18 cellular contexts compared by ENCODE assay signal in the genomic region with DNA sequence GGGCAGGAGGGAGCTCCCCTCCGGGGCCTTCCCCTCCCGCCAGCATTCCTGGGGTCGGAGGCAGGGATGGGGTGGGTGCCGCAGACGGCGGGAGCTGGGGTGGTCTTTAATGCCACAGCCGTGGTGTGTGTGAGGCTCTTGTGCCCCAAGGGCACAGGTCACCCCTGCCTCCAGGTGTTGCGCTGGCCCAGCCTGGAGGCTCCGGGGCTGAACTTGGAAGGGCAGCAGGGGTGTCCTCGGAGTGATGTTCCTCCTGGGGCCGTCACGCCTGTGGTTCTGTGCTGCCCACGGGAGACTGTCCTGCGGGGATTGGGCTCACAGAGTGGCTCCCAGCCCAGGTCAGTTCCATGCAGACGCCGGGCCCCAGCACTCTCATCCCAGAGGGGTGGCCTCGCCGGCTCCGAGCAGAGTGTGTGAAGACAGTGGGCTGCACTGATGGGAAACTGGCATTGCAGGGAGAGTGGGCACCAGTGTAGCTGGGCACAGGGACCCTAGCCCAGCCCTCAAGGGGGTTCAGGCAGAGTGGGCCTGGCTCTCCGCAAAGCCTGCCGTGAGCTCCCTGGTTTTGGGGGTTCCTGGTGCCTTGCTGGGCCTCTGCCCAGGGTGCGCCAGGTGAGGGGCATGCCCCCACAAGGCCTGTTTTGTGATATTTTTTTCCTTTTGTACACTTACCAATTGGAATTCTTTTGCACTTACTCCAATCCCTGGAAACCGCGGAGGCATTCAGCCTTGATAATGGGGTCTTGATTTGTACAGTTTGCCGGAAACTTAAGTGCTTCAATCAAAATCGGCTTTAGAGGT. TPM values are rescaled to one million over a fixed set of nuclear protein-coding genes. Genes with fewer than 3 reads are reported as not detected.
A peak's percentile ranks its signal among the peaks of the same experiment; 100 is the strongest.
DNase-seq lines count a peak whose midpoint lies in the region; ATAC-seq and TF ChIP-seq lines count a peak whose summit lies in the region.
"Had no signal": no experiment of that assay in that cellular context is flagged by ENCODE, and none has a peak within 500 bp of the region (broad histone marks: within the 10 kb centered on the region; RNA-seq: fewer than 3 reads in every experiment).

No MANE protein-coding gene starts in this region.

- H3K79me1 ChIP-seq in neuronal stem cell (ENCODE audit: low read depth, low read length): peaks cover 1% of the 10 kb centered on the region

- H3K36me3 ChIP-seq in DOHH2 (ENCODE audit: control insufficient read depth, low read length) (peaks cover 59% of the 10 kb centered on the region), neuronal stem cell (replicated peaks in 1 of 2; ENCODE audit: control insufficient read depth in 2 of 2, insufficient read depth in 2 of 2, low read length in 2 of 2) (no peaks in the 10 kb centered on the region), psoas muscle (ENCODE audit: insufficient read depth in 1 of 2, low read depth in 1 of 2) (peaks cover 0 to 80% of the 10 kb centered on the region in 2 donors)

- peaks cover 8% of the 10 kb centered on the region for H3K4me1 Mint-ChIP-seq in T-helper 17 cell
- H3K4me1 Mint-ChIP-seq: H9 had no signal

- H4K91ac ChIP-seq in neuronal stem cell (ENCODE audit: low read depth, low read length, poor library complexity): no peak overlapping the region

- no peak overlapping the region for H3K4ac ChIP-seq in neuronal stem cell (ENCODE audit: low read length)

- peak overlapping the region; percentile 74 for H3K27ac Mint-ChIP-seq in T-helper 17 cell
- H3K27ac Mint-ChIP-seq: B cell; CD8-positive, alpha-beta memory T cell had no signal

- 0 out of 2 replicates have a peak, but pooled peaks cover 4% of the 10 kb centered on the region for H3F3A ChIP-seq in DOHH2 (ENCODE audit: control insufficient read depth, insufficient read depth)

- H2BK5ac ChIP-seq in neuronal stem cell (ENCODE audit: low read length): peak overlapping the region; percentile 7

- 0 out of 2 replicates have a peak, but pooled peaks cover 4% of the 10 kb centered on the region for H3K79me2 ChIP-seq in DOHH2 (ENCODE audit: control insufficient read depth, low read length)

- H3K18ac ChIP-seq in neuronal stem cell (ENCODE audit: low read length): peak overlapping the region; percentile 41

- no CpG with 5 or more reads among the region's 26 CpGs for WGBS in neuronal stem cell (ENCODE audit: extremely low coverage in 2 of 2, insufficient read length in 2 of 2, insufficient replicate concordance in 1 of 2), 2 donors
- WGBS in psoas muscle, 3 donors: 91% methylated on average over 25 to 26 of the region's 26 CpGs

- intact Hi-C loops in psoas muscle (cut with DNase I): no loop called here

- no peak overlapping the region for H4K8ac ChIP-seq in neuronal stem cell (ENCODE audit: low read depth, low read length)

- H2BK12ac ChIP-seq in neuronal stem cell (ENCODE audit: low read length): peak overlapping the region; percentile 2

- H2BK120ac ChIP-seq in neuronal stem cell (ENCODE audit: low read depth, low read length): no peak overlapping the region

- H2BK15ac ChIP-seq in neuronal stem cell (ENCODE audit: low read length): no peak overlapping the region

- TF ChIP-seq CTCF in DOHH2 (IDR thresholded peaks at IDR 0.05; ENCODE audit: low read depth, low read length, poor library complexity, severe bottlenecking) (no peak), psoas muscle (IDR thresholded peaks at IDR 0.05) (no peak)

- no peaks in the 10 kb centered on the region for H3K9me3 ChIP-seq in DOHH2 (ENCODE audit: control insufficient read depth, insufficient read depth, low read length)
- H3K9me3 ChIP-seq in T-helper 17 cell (ENCODE audit: control insufficient read depth, low read length, poor library complexity, severe bottlenecking): no peaks in the 10 kb centered on the region
- H3K9me3 ChIP-seq in neuronal stem cell (replicated peaks in 1 of 2; ENCODE audit: control insufficient read depth in 2 of 2, insufficient read depth in 1 of 2, low read depth in 1 of 2, low read length in 2 of 2): no peaks in the 10 kb centered on the region
- H3K9me3 ChIP-seq in psoas muscle: no peaks in the 10 kb centered on the region
- H3K9me3 ChIP-seq: BLaER1 treated with 17β-estradiol and CSF1 and Interleukin-3, amounts not matched to agents 10 nM and 100 nM had no signal

- H3K4me2 ChIP-seq in DOHH2 (ENCODE audit: low read length): no peak overlapping the region
- no peak overlapping the region for H3K4me2 ChIP-seq in neuronal stem cell (ENCODE audit: insufficient read depth, low read length, poor library complexity, severe bottlenecking)

- no peaks in the 10 kb centered on the region for H3K36me3 Mint-ChIP-seq in T-helper 17 cell (ENCODE audit: low read depth)

- no peak overlapping the region for H2AK5ac ChIP-seq in neuronal stem cell (ENCODE audit: low read depth, low read length)

- DNase-seq in T-helper 17 cell (no peak), astrocyte of the hippocampus (ENCODE audit: low read depth, low spot score) (peak; percentile 82), neuronal stem cell (ENCODE audit: low spot score) (no peak), GM19238 (ENCODE audit: insufficient read length, low spot score) (no peak), HuH-7 (ENCODE audit: low spot score) (no peak), psoas muscle (no peak), NCI-H82 (lab: John Stamatoyannopoulos, UW) (no peak)
- DNase-seq: CD8-positive, alpha-beta memory T cell; COR-L47; DMS 273 treated with DMSO at 0.1 percent for 48 hours; DMS53; DND-41; GOT3; H9 had no signal

- no peak overlapping the region for H3K4me3 Mint-ChIP-seq in T-helper 17 cell
- H3K4me3 Mint-ChIP-seq: B cell; CD8-positive, alpha-beta memory T cell; H9 had no signal

- H2AFZ ChIP-seq in neuronal stem cell (ENCODE audit: low read length): no peak overlapping the region

- H3K4me1 ChIP-seq in DOHH2 (ENCODE audit: control insufficient read depth, low read length) (peaks cover 29% of the 10 kb centered on the region), neuronal stem cell (ENCODE audit: control insufficient read depth in 2 of 2, insufficient read depth in 1 of 2, low read depth in 1 of 2, low read length in 2 of 2) (peaks cover 0 to 1% of the 10 kb centered on the region in 2 donors), psoas muscle (no peaks in the 10 kb centered on the region)

- ATAC-seq in T-helper 17 cell (no peak), psoas muscle (no peak)

- H3K9ac ChIP-seq in neuronal stem cell (ENCODE audit: low read depth, low read length, poor library complexity): peak overlapping the region; percentile 2
- H3K9ac ChIP-seq: BLaER1 treated with 17β-estradiol and CSF1 and Interleukin-3, amounts not matched to agents 10 nM and 100 nM had no signal

- no peaks in the 10 kb centered on the region for H3K27me3 ChIP-seq in DOHH2 (ENCODE audit: control insufficient read depth, low read length)
- no peaks in the 10 kb centered on the region for H3K27me3 ChIP-seq in neuronal stem cell (ENCODE audit: control insufficient read depth in 3 of 3, insufficient read depth in 3 of 3, low read depth in 1 of 3, low read length in 3 of 3)
- H3K27me3 ChIP-seq in psoas muscle (ENCODE audit: insufficient read depth in 3 of 3, low read length in 2 of 3): no peaks in the 10 kb centered on the region
- H3K27me3 ChIP-seq: BLaER1 treated with 17β-estradiol and CSF1 and Interleukin-3, amounts not matched to agents 10 nM and 100 nM had no signal

- peak overlapping the region; percentile 71 for H3K23ac ChIP-seq in neuronal stem cell (ENCODE audit: low read depth, low read length, poor library complexity)

- peak overlapping the region; percentile 82 for H3K27ac ChIP-seq in DOHH2 (ENCODE audit: low read depth, low read length)
- no peak overlapping the region for H3K27ac ChIP-seq in neuronal stem cell (replicated peaks; ENCODE audit: low read length)
- no peak overlapping the region for H3K27ac ChIP-seq in psoas muscle
- H3K27ac ChIP-seq: BLaER1 treated with 17β-estradiol and CSF1 and Interleukin-3, amounts not matched to agents 10 nM and 100 nM had no signal

- no peak overlapping the region for H3K4me3 ChIP-seq in DOHH2 (ENCODE audit: low read length)
- H3K4me3 ChIP-seq in neuronal stem cell (ENCODE audit: low read length in 2 of 2): no peak overlapping the region
- no peak overlapping the region for H3K4me3 ChIP-seq in psoas muscle
- H3K4me3 ChIP-seq: BLaER1 treated with 17β-estradiol and CSF1 and Interleukin-3, amounts not matched to agents 10 nM and 100 nM had no signal

- H3K14ac ChIP-seq in neuronal stem cell (ENCODE audit: low read length): no peak overlapping the region

- no peaks in the 10 kb centered on the region for H3K27me3 Mint-ChIP-seq in T-helper 17 cell
- H3K27me3 Mint-ChIP-seq: B cell; CD8-positive, alpha-beta memory T cell had no signal

- no peaks in the 10 kb centered on the region for H3K9me2 ChIP-seq in DOHH2 (replicated peaks; ENCODE audit: control insufficient read depth, low read length)

- H4K20me1 ChIP-seq in DOHH2 (ENCODE audit: control insufficient read depth, insufficient read depth, low read depth, low read length): no peaks in the 10 kb centered on the region

RNA-seq across cellular contexts. Expression of a gene that starts 56.7 kb away (rescaled TPM):
- 10 to 100 TPM; 73.4 to 77.8 TPM for total RNA-seq in T-helper 17 cell
- polyA plus RNA-seq in neuronal stem cell (2013, experiment 1 of 2): 4.7 TPM
- 5.2 TPM for polyA plus RNA-seq in neuronal stem cell (2013, experiment 2 of 2)
- total RNA-seq in psoas muscle: 10 to 100 TPM; 21.0 to 28.7 (median 24.2) TPM
- 10 to 100 TPM in 2 of 3 donors, 1 to 10 TPM in 1; 3.0 to 20.8 (median 15.4) TPM for polyA plus RNA-seq in psoas muscle
- total RNA-seq: HepG2 had no signal
- polyA plus RNA-seq: HepG2 had no signal
